In the genomic region with DNA sequence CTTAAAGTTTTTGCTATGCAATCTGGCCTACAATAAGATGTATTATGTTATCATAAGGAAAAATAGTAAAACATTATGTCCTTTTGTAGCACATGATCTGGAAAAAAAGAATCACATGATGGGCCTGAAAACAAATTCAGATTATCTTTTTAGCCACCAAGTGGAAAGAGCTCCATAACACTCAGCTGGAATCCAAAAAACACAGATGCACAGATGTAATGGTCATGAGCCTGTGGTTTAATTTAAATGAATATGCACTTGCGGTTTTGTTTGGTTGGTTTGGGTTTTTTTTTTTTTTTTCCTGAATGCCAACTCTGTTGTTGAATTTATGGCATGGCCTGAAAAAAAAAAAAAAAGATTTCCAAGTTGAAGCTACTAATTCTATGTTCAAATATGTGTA, we compare ENCODE assay signal across 20 cellular contexts. TPM values are rescaled to one million over a fixed set of nuclear protein-coding genes. Genes with fewer than 3 reads are reported as not detected.
A peak's percentile ranks its signal among the peaks of the same experiment; 100 is the strongest.
DNase-seq lines count a peak whose midpoint lies in the region; FAIRE-seq and TF ChIP-seq lines count a peak whose summit lies in the region.
"Had no signal": no experiment of that assay in that cellular context is flagged by ENCODE, and none has a peak within 500 bp of the region (broad histone marks: within the 10 kb centered on the region; RNA-seq: fewer than 3 reads in every experiment).

No MANE protein-coding gene starts in this region.

- DNase-seq in mammary epithelial cell (peak; percentile 5), breast epithelium (ENCODE audit: low spot score in 2 of 2) (no peak), SK-MEL-5 (ENCODE audit: low read depth, low spot score) (peak; percentile 56), glutamatergic neuron (no peak), DMS53 treated with DMSO at 0.1 percent for 48 hours (lab: John Stamatoyannopoulos, UW; ENCODE audit: unreplicated experiment) (no peak), MM.1S (no peak), GM12891 (ENCODE audit: insufficient read length, low spot score) (no peak)
- DNase-seq in Jurkat, Clone E6-1 (ENCODE audit: low read depth, low spot score): peak; percentile 48
- DNase-seq: ACHN; BE2C; C1 segment of cervical spinal cord; Caco-2; CD4-positive, CD25-positive, alpha-beta regulatory T cell; CD8-positive, alpha-beta memory T cell; DMS79; GDM1 had no signal

- H3K27me3 Mint-ChIP-seq in glutamatergic neuron (ENCODE audit: unreplicated experiment): peaks cover 9% of the 10 kb centered on the region

- FAIRE-seq in GM12891 (lab: Jason Lieb, UNC): no peak
- FAIRE-seq: A204.1, H1 had no signal

- H3K36me3 Mint-ChIP-seq in glutamatergic neuron (ENCODE audit: unreplicated experiment): peaks cover 6% of the 10 kb centered on the region
- H3K36me3 Mint-ChIP-seq: CD4-positive, CD25-positive, alpha-beta regulatory T cell; CD8-positive, alpha-beta memory T cell had no signal

- peaks cover 4% of the 10 kb centered on the region for H3K4me1 Mint-ChIP-seq in glutamatergic neuron (ENCODE audit: low read depth, unreplicated experiment)

- H3K4me3 ChIP-seq in mammary epithelial cell (replicated peaks in 1 of 3; ENCODE audit: insufficient read depth in 1 of 3, low read depth in 2 of 3, low read length in 3 of 3) (no peak overlapping the region), breast epithelium (no peak overlapping the region), MM.1S (ENCODE audit: low read length) (no peak overlapping the region)
- no peak overlapping the region for H3K4me3 ChIP-seq in Jurkat, Clone E6-1 (ENCODE audit: low read length)
- H3K4me3 ChIP-seq: HAP-1 had no signal

- dilution Hi-C loops in mammary epithelial cell (cut with HindIII; ENCODE audit: low sequenced_read_pairs): no loop called here

- no peaks in the 10 kb centered on the region for H3K36me3 ChIP-seq in mammary epithelial cell (ENCODE audit: insufficient read depth, low read length)
- H3K36me3 ChIP-seq in breast epithelium: no peaks in the 10 kb centered on the region
- no peaks in the 10 kb centered on the region for H3K36me3 ChIP-seq in MM.1S (replicated peaks; ENCODE audit: insufficient read depth, low read length)
- H3K36me3 ChIP-seq: BE2C, HAP-1 had no signal

- H3K4me3 Mint-ChIP-seq in glutamatergic neuron (ENCODE audit: unreplicated experiment): peak overlapping the region; percentile 63
- H3K4me3 Mint-ChIP-seq: CD4-positive, CD25-positive, alpha-beta regulatory T cell; CD8-positive, alpha-beta memory T cell had no signal

- in situ Hi-C loops in mammary epithelial cell (cut with MboI; ENCODE audit: low sequenced_read_pairs in 2 of 2) (no loop called here), SK-MEL-5 (cut with HindIII; ENCODE audit: low pct_unique_long_range_greater_than_20kb, low sequenced_read_pairs) (no loop called here)

- H3K4me1 ChIP-seq in mammary epithelial cell (ENCODE audit: insufficient read depth, low read length) (no peaks in the 10 kb centered on the region), breast epithelium (no peaks in the 10 kb centered on the region), MM.1S (ENCODE audit: low read length) (peaks cover 8% of the 10 kb centered on the region)
- H3K4me1 ChIP-seq: BE2C, Caco-2, HAP-1 had no signal

- H3K27ac ChIP-seq in mammary epithelial cell (ENCODE audit: insufficient read depth, low read depth, low read length): no peak overlapping the region
- no peak overlapping the region for H3K27ac ChIP-seq in breast epithelium
- no peak overlapping the region for H3K27ac ChIP-seq in MM.1S (ENCODE audit: low read length)

- WGBS in mammary epithelial cell (ENCODE audit: low coverage, missing lambda C conversion rate): 65% methylated on average over 1 of the region's 1 CpG

- H3K9me2 ChIP-seq in MM.1S (replicated peaks; ENCODE audit: insufficient read depth, low read length): no peaks in the 10 kb centered on the region

- H3F3A ChIP-seq in MM.1S (ENCODE audit: insufficient read depth, low read length): 0 out of 2 replicates have a peak, but pooled peaks cover 2% of the 10 kb centered on the region

- H3K79me2 ChIP-seq in mammary epithelial cell (ENCODE audit: insufficient read depth, low read length) (no peaks in the 10 kb centered on the region), MM.1S (ENCODE audit: low read length) (no peaks in the 10 kb centered on the region)

- H3K9me3 Mint-ChIP-seq in glutamatergic neuron (ENCODE audit: unreplicated experiment): no peaks in the 10 kb centered on the region

- no peak overlapping the region for H2AFZ ChIP-seq in mammary epithelial cell (ENCODE audit: low read depth, low read length)
- no peak overlapping the region for H2AFZ ChIP-seq in MM.1S (ENCODE audit: low read length)

- CTCF ChIA-PET in mammary epithelial cell (lab: Charles Lee; ENCODE audit: low non-redundant PET): no interaction called here

- intact Hi-C loops in mammary epithelial cell (cut with micrococcal nuclease): no loop called here
- intact Hi-C loops in breast epithelium (cut with DNase I; ENCODE audit: low total_unique reads): no loop called here

- no peaks in the 10 kb centered on the region for H4K20me1 ChIP-seq in mammary epithelial cell (ENCODE audit: insufficient read depth, low read length)
- no peaks in the 10 kb centered on the region for H4K20me1 ChIP-seq in MM.1S (ENCODE audit: insufficient read depth, low read length)

- H3K27ac Mint-ChIP-seq in glutamatergic neuron (ENCODE audit: unreplicated experiment): no peak overlapping the region
- H3K27ac Mint-ChIP-seq: CD4-positive, CD25-positive, alpha-beta regulatory T cell; CD8-positive, alpha-beta memory T cell had no signal

- TF ChIP-seq POLR2A in breast epithelium (IDR thresholded peaks at IDR 0.05) (no peak), GM12891 (IDR thresholded peaks at IDR 0.05; ENCODE audit: low read depth, low read length) (no peak)

- TF ChIP-seq CTCF in mammary epithelial cell (conservative IDR thresholded peaks at IDR 0.05 in 1 of 2, IDR thresholded peaks at IDR 0.05 in 1 of 2; ENCODE audit: extremely low read depth in 1 of 2, insufficient read depth in 1 of 2, low read depth in 1 of 2, low read length in 2 of 2) (no peak), breast epithelium (IDR thresholded peaks at IDR 0.05) (no peak), glutamatergic neuron (IDR thresholded peaks at IDR 0.05; ENCODE audit: partially characterized antibody, unreplicated experiment) (no peak), MM.1S (IDR thresholded peaks at IDR 0.05; ENCODE audit: low read length) (no peak)

- H3K9ac ChIP-seq in mammary epithelial cell (ENCODE audit: insufficient read depth, low read length): no peak overlapping the region
- no peak overlapping the region for H3K9ac ChIP-seq in MM.1S (ENCODE audit: low read length)

- BruUV-seq in mammary epithelial cell (replicated peaks; lab: Mats Ljungman, UMichigan): no TSS peak

- H3K4me2 ChIP-seq in mammary epithelial cell (ENCODE audit: insufficient read depth, low read depth, low read length) (no peak overlapping the region), MM.1S (ENCODE audit: low read depth, low read length) (no peak overlapping the region)

- H3K9me3 ChIP-seq in mammary epithelial cell (replicated peaks; ENCODE audit: insufficient read depth, low read length) (peaks cover 3% of the 10 kb centered on the region), breast epithelium (no peaks in the 10 kb centered on the region), MM.1S (replicated peaks; ENCODE audit: insufficient read depth, low read length) (no peaks in the 10 kb centered on the region)
- H3K9me3 ChIP-seq: BE2C, Caco-2, HAP-1 had no signal

- H3K27me3 ChIP-seq in mammary epithelial cell (ENCODE audit: insufficient read depth, low read length) (peaks cover 38% of the 10 kb centered on the region), breast epithelium (peaks cover 4 to 46% of the 10 kb centered on the region in 2 donors), MM.1S (replicated peaks; ENCODE audit: insufficient read depth, low read length) (no peaks in the 10 kb centered on the region)

TF ChIP-seq in GM12891, 5 proteins besides CTCF, POLR2A, EP300 and RAD21:
- TF ChIP-seq PAX5 (IDR thresholded peaks at IDR 0.05; ENCODE audit: insufficient read depth, low read length, severe bottlenecking) (no peak), TAF1 (IDR thresholded peaks at IDR 0.05; ENCODE audit: low read depth, low read length) (no peak), POU2F2 (IDR thresholded peaks at IDR 0.05; ENCODE audit: low read depth, low read length) (no peak), POLR2AphosphoS5 (IDR thresholded peaks at IDR 0.05; ENCODE audit: low read depth, low read length) (no peak), SPI1 (IDR thresholded peaks at IDR 0.05; ENCODE audit: low read depth, low read length) (no peak)

RNA-seq across cellular contexts. Expression of gene KCNC2, which starts 4.1 kb away (rescaled TPM):
- total RNA-seq in mammary epithelial cell (not detected), breast epithelium (1 to 10 TPM in 1 of 3 donors, under 1 TPM in 1, not detected in 1; 0.29 to 1.3 TPM), glutamatergic neuron (ENCODE audit: unreplicated experiment) (11.6 TPM)
- not detected for polyA plus RNA-seq in mammary epithelial cell
- not detected for polyA minus RNA-seq in mammary epithelial cell
- polyA plus RNA-seq in Jurkat, Clone E6-1 (2012; ENCODE audit: insufficient read depth, insufficient read length): not detected
- total RNA-seq in SK-MEL-5 (2014; rRNA removed; shearing (Covaris generic)): not detected in 2 replicates
- not detected in 2 replicates for polyA plus RNA-seq in SK-MEL-5 (2015; cell fraction: cytosol; rRNA removed)
- not detected in 2 replicates for polyA plus RNA-seq in SK-MEL-5 (2015; cell fraction: nucleus; rRNA removed)
- polyA plus RNA-seq in GM12891 (2012; ENCODE audit: low read depth, missing spikeins): not detected
- total RNA-seq: Caco-2; CD4-positive, CD25-positive, alpha-beta regulatory T cell; CD8-positive, alpha-beta memory T cell; Daoy; H1 had no signal
- polyA plus RNA-seq: CD4-positive, CD25-positive, alpha-beta regulatory T cell; CD8-positive, alpha-beta memory T cell had no signal

Comparison
In these comparisons a context has a peak if more than half of its experiments do, and no peak if none do; other contexts are left out.
1. DNase-seq: peak in mammary epithelial cell (single experiment), Jurkat, Clone E6-1 (single experiment) and SK-MEL-5 (single experiment); none in breast epithelium (0 of 2), glutamatergic neuron (single experiment), DMS53 treated with DMSO at 0.1 percent for 48 hours (single experiment), MM.1S (single experiment) and GM12891 (single experiment).